1 cellular context compared by ENCODE assay signal in genomic region chr4:5866841-5867782, GRCh38.
TF ChIP-seq lines count a peak whose summit lies in the region.

No MANE protein-coding gene starts in this region.

TF ChIP-seq in SK-N-SH treated with all-trans-retinoic acid at 6 μM for 48 hours, 23 proteins besides CTCF, POLR2A, EP300 and RAD21 (continued from another document):
- no peak for TF ChIP-seq TSHZ2 (CRISPR knock-in tag; IDR thresholded peaks at IDR 0.05)
- TF ChIP-seq TOX (CRISPR knock-in tag; IDR thresholded peaks at IDR 0.05; ENCODE audit: borderline replicate concordance): no peak
- no peak for TF ChIP-seq ZFP3 (CRISPR knock-in tag; IDR thresholded peaks at IDR 0.05)
- no peak for TF ChIP-seq ISL1 (CRISPR knock-in tag; IDR thresholded peaks at IDR 0.05)
- no peak for TF ChIP-seq ZNF565 (CRISPR knock-in tag; conservative IDR thresholded peaks at IDR 0.05; ENCODE audit: low read depth)
- TF ChIP-seq ESRRG (CRISPR knock-in tag; IDR thresholded peaks at IDR 0.05): no peak
- no peak for TF ChIP-seq PPARA (CRISPR knock-in tag; IDR thresholded peaks at IDR 0.05; ENCODE audit: borderline replicate concordance)
- TF ChIP-seq SNAI2 (CRISPR knock-in tag; IDR thresholded peaks at IDR 0.05): no peak
- TF ChIP-seq, protein P1, sequence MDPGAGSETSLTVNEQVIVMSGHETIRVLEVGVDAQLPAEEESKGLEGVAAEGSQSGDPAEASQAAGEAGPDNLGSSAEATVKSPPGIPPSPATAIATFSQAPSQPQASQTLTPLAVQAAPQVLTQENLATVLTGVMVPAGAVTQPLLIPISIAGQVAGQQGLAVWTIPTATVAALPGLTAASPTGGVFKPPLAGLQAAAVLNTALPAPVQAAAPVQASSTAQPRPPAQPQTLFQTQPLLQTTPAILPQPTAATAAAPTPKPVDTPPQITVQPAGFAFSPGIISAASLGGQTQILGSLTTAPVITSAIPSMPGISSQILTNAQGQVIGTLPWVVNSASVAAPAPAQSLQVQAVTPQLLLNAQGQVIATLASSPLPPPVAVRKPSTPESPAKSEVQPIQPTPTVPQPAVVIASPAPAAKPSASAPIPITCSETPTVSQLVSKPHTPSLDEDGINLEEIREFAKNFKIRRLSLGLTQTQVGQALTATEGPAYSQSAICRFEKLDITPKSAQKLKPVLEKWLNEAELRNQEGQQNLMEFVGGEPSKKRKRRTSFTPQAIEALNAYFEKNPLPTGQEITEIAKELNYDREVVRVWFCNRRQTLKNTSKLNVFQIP (CRISPR knock-in tag; IDR thresholded peaks at IDR 0.05; ENCODE audit: borderline replicate concordance, low read depth): no peak
